In genomic region chr11:85167038-85167437, GRCh38 we compare ENCODE assay signal across 1 cellular context.
TF ChIP-seq lines count a peak whose summit lies in the region.

No MANE protein-coding gene starts in this region.

TF ChIP-seq in IMR-90, 13 proteins besides CTCF, POLR2A, EP300 and RAD21:
- no peak for TF ChIP-seq BHLHE40 (IDR thresholded peaks at IDR 0.05; ENCODE audit: low read depth, low read length)
- no peak for TF ChIP-seq MAZ (IDR thresholded peaks at IDR 0.05; ENCODE audit: borderline replicate concordance, low read depth, low read length)
- no peak for TF ChIP-seq MAFK (IDR thresholded peaks at IDR 0.05; ENCODE audit: low read depth, low read length)
- no peak for TF ChIP-seq SMC3 (IDR thresholded peaks at IDR 0.05; ENCODE audit: low read depth, low read length)
- no peak for TF ChIP-seq CHD1 (IDR thresholded peaks at IDR 0.05; ENCODE audit: low read depth, low read length)
- TF ChIP-seq CEBPB (IDR thresholded peaks at IDR 0.05; ENCODE audit: low read depth, low read length) = no peak
- TF ChIP-seq USF2 (IDR thresholded peaks at IDR 0.05; ENCODE audit: low read depth, low read length) = no peak
- TF ChIP-seq NFE2L2 (IDR thresholded peaks at IDR 0.05; ENCODE audit: low read depth, low read length) = no peak
- no peak for TF ChIP-seq MXI1 (IDR thresholded peaks at IDR 0.05; ENCODE audit: borderline replicate concordance, low read depth, low read length)
- no peak for TF ChIP-seq RFX5 (IDR thresholded peaks at IDR 0.05; ENCODE audit: low read depth, low read length)
- no peak for TF ChIP-seq ELK1 (IDR thresholded peaks at IDR 0.05; ENCODE audit: borderline replicate concordance, low read depth, low read length)
- TF ChIP-seq FOS (IDR thresholded peaks at IDR 0.05; ENCODE audit: low read depth, low read length) = no peak
- no peak for TF ChIP-seq RCOR1 (IDR thresholded peaks at IDR 0.05; ENCODE audit: insufficient replicate concordance, low read length)
